17 cellular contexts compared by ENCODE assay signal in the genomic region with DNA sequence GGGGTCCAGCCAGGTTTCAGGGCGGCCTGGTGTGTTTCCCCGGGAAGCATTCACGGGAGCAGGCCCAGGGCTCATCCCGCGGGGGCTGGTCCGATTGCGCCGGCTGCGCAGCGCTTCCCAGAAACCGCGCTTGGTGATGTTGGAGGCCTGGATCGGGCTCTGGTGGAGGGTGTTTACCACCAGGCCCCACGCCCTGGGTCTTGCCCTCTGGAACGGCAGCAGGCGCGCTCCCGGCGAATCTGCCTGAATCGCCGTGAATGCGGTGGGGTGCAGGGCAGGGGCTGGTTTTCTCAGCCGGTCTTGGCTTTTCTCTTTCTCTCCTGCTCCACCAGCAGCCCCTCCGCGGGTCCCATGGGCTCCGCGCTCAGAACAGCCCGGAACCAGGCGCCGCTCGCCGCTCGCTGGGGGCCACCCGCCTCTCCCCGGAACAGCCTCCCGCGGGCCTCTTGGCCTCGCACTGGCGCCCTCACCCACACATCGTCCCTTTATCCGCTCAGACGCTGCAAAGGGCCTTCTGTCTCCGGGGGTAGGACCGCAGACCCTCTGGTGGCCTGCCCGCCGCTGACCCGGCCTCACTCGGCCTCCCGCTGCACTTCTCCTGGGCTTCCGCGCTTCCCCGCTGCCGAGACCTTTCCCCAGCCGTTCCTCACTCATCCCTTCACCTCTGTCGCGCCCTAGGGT.
DNase-seq lines count a peak whose midpoint lies in the region; ATAC-seq, FAIRE-seq and TF ChIP-seq lines count a peak whose summit lies in the region.
"Had no signal": no experiment of that assay in that cellular context is flagged by ENCODE, and none has a peak within 500 bp of the region (broad histone marks: within the 10 kb centered on the region; RNA-seq: fewer than 3 reads in every experiment).

No MANE protein-coding gene starts in this region.

- peaks cover 33% of the 10 kb centered on the region for H3K27me3 Mint-ChIP-seq in progenitor cell of endocrine pancreas

- H3F3A ChIP-seq in GM23248 (ENCODE audit: insufficient read depth), result no peaks in the 10 kb centered on the region

- no peaks in the 10 kb centered on the region for H3K4me1 ChIP-seq in GM23248 (ENCODE audit: insufficient read depth)
- H3K4me1 ChIP-seq in right cardiac atrium (ENCODE audit: control insufficient read depth, insufficient read depth, low read length), result no peaks in the 10 kb centered on the region
- H3K4me1 ChIP-seq: BLaER1, pancreas had no signal

- peak overlapping the region; percentile 34 for H3K4me2 ChIP-seq in GM23248 (ENCODE audit: unreplicated experiment)
- H3K4me2 ChIP-seq: BLaER1 had no signal

- ATAC-seq in right cardiac atrium, result peak; percentile 42 to 76
- ATAC-seq in HG03432 (IDR thresholded peaks at IDR 0.05; ENCODE audit: unreplicated experiment), result no peak
- ATAC-seq: left lung had no signal

- no peak for FAIRE-seq in RCC 7860 (lab: Jason Lieb, UNC)
- FAIRE-seq in D721Med (lab: Jason Lieb, UNC), result no peak
- FAIRE-seq: G401.6, pancreas had no signal

- TF ChIP-seq CTCF in brain microvascular endothelial cell (IDR thresholded peaks at IDR 0.05; ENCODE audit: low read depth, low read length, missing control alignments) (no peak), progenitor cell of endocrine pancreas (IDR thresholded peaks at IDR 0.05; ENCODE audit: unreplicated experiment) (no peak), D721Med (IDR thresholded peaks at IDR 0.05; ENCODE audit: insufficient read depth, missing control alignments) (no peak)

- 31 to 34% methylated on average over 46 to 56 of the region's 56 CpGs for WGBS in GM23248 (ENCODE audit: low coverage in 1 of 2, low lambda C conversion rate in 2 of 2, missing lambda C conversion rate in 2 of 2), 2 experiments
- 20% methylated on average over 56 of the region's 56 CpGs for WGBS in right cardiac atrium

- DNase-seq in GM23248, result peak; percentile 16
- DNase-seq in brain microvascular endothelial cell, result no peak
- DNase-seq in right cardiac atrium, result peak; percentile 18 to 58 (median 55)
- DNase-seq in progenitor cell of endocrine pancreas (ENCODE audit: low spot score, unreplicated experiment), result no peak
- DNase-seq in midbrain (lab: John Stamatoyannopoulos, UW), result no peak
- DNase-seq in RCC 7860 (ENCODE audit: low spot score), result no peak
- DNase-seq in D721Med (ENCODE audit: insufficient read length, low spot score), result no peak
- DNase-seq: activated CD4-positive, CD25-positive, alpha-beta regulatory T cell treated with anti-CD3 and anti-CD28 coated beads, Interleukin-2, amount 50 U/mL, for 72 hours; cerebellar nuclear complex; Karpas-422; left lung; pancreas; stimulated activated CD4-positive, alpha-beta T cell treated with anti-CD3 and anti-CD28 coated beads, Interleukin-4, amount 100 ng/mL, for 24 hours; stimulated activated naive CD4-positive, alpha-beta T cell had no signal

- no peaks in the 10 kb centered on the region for H3K36me3 Mint-ChIP-seq in progenitor cell of endocrine pancreas (ENCODE audit: insufficient read depth)

- intact Hi-C loops in right cardiac atrium (cut with DNase I), result no loop called here

- peak overlapping the region; percentile 58 for H3K4me3 Mint-ChIP-seq in progenitor cell of endocrine pancreas (ENCODE audit: low read depth)

- H3K27me3 ChIP-seq in GM23248 (replicated peaks; ENCODE audit: insufficient read depth) (peaks cover 28% of the 10 kb centered on the region), brain microvascular endothelial cell (replicated peaks) (peaks cover 21% of the 10 kb centered on the region), right cardiac atrium (ENCODE audit: control insufficient read depth, insufficient read depth) (no peaks in the 10 kb centered on the region)
- H3K27me3 ChIP-seq: BLaER1 had no signal

- no peaks in the 10 kb centered on the region for H3K79me2 ChIP-seq in GM23248 (ENCODE audit: insufficient read depth)

- H3K27ac ChIP-seq in GM23248 (no peak overlapping the region), brain microvascular endothelial cell (no peak overlapping the region), right cardiac atrium (ENCODE audit: low read length) (no peak overlapping the region)
- H3K27ac ChIP-seq: BLaER1, left lung, pancreas had no signal

- in situ Hi-C loops in GM23248 (cut with MboI) (no loop called here), brain microvascular endothelial cell (cut with HindIII; ENCODE audit: low pct_ligation_motif_present, low sequenced_read_pairs) (no loop called here)

- peak overlapping the region; percentile 17; the same call in 1 of the 2 replicates for H2AFZ ChIP-seq in GM23248

- H3K4me3 ChIP-seq in GM23248 (peak overlapping the region; percentile 3; the same call in 1 of the 2 replicates), brain microvascular endothelial cell (ENCODE audit: low read depth, low read length) (peak overlapping the region; percentile 46), right cardiac atrium (ENCODE audit: low read length) (peak overlapping the region; percentile 16)
- H3K4me3 ChIP-seq: BLaER1, left lung, pancreas had no signal

- no peaks in the 10 kb centered on the region for H4K20me1 ChIP-seq in GM23248 (ENCODE audit: insufficient read depth)
- H4K20me1 ChIP-seq: BLaER1 had no signal

- H3K9ac ChIP-seq in GM23248, result no peak overlapping the region
- H3K9ac ChIP-seq: BLaER1 had no signal

- no peak overlapping the region for H3K27ac Mint-ChIP-seq in progenitor cell of endocrine pancreas

- H3K4me1 Mint-ChIP-seq in progenitor cell of endocrine pancreas (ENCODE audit: low read depth), result no peaks in the 10 kb centered on the region

- H3K9me3 ChIP-seq in GM23248 (ENCODE audit: low read depth) (no peaks in the 10 kb centered on the region), right cardiac atrium (ENCODE audit: control insufficient read depth, low read length) (no peaks in the 10 kb centered on the region)
- H3K9me3 ChIP-seq: left lung, pancreas had no signal

- H3K9me2 ChIP-seq in GM23248 (ENCODE audit: insufficient read depth), result no peaks in the 10 kb centered on the region

- H3K36me3 ChIP-seq in GM23248 (ENCODE audit: low read depth) (no peaks in the 10 kb centered on the region), brain microvascular endothelial cell (replicated peaks) (no peaks in the 10 kb centered on the region)
- H3K36me3 ChIP-seq: BLaER1, left lung, pancreas had no signal

- no peaks in the 10 kb centered on the region for H3K9me3 Mint-ChIP-seq in progenitor cell of endocrine pancreas (ENCODE audit: low read depth)

Comparison
In these comparisons a context has a peak if more than half of its experiments do, and no peak if none do; other contexts are left out.
1. DNase-seq: peak in GM23248 (single experiment) and right cardiac atrium (3 of 3); none in brain microvascular endothelial cell (single experiment), progenitor cell of endocrine pancreas (single experiment), midbrain (single experiment), RCC 7860 (single experiment) and D721Med (single experiment).
2. Peak in every context shown above with its lines, with median percentiles within 50 percentile points of each other: H3K4me3 ChIP-seq.